In genomic region chr13:99260216-99260615, GRCh38 we compare ENCODE assay signal across 19 cellular contexts. TPM values are rescaled to one million over a fixed set of nuclear protein-coding genes. Genes with fewer than 3 reads are reported as not detected.
DNase-seq lines count a peak whose midpoint lies in the region; ATAC-seq, FAIRE-seq and TF ChIP-seq lines count a peak whose summit lies in the region.
"Had no signal": no experiment of that assay in that cellular context is flagged by ENCODE, and none has a peak within 500 bp of the region (broad histone marks: within the 10 kb centered on the region; RNA-seq: fewer than 3 reads in every experiment).

No MANE protein-coding gene starts in this region.

- no peaks in the 10 kb centered on the region for H3K9me3 ChIP-seq in Karpas-422 (ENCODE audit: low read length)
- H3K9me3 ChIP-seq in astrocyte (ENCODE audit: insufficient read depth, low read depth, low read length), result no peaks in the 10 kb centered on the region
- H3K9me3 ChIP-seq in sigmoid colon, result no peaks in the 10 kb centered on the region

- H3K4me3 ChIP-seq in Karpas-422 (ENCODE audit: low read length) (peak overlapping the region; percentile 32; the same call in 1 of the 2 replicates), astrocyte (ENCODE audit: insufficient read depth, low read depth, low read length) (no peak overlapping the region), sigmoid colon (no peak overlapping the region)
- H3K4me3 ChIP-seq: cardiac muscle cell had no signal

- H3K36me3 Mint-ChIP-seq in activated naive CD4-positive, alpha-beta T cell treated with anti-CD3 and anti-CD28 coated beads, Interleukin-2, amount 50 U/mL, for 24 hours, result peaks cover 8% of the 10 kb centered on the region
- H3K36me3 Mint-ChIP-seq in astrocyte (ENCODE audit: low read depth, unreplicated experiment) (peaks cover 8% of the 10 kb centered on the region), glutamatergic neuron (ENCODE audit: unreplicated experiment) (peaks cover 5% of the 10 kb centered on the region)
- H3K36me3 Mint-ChIP-seq in stimulated activated naive B cell treated with anti-CD40 and anti-IgM and Interleukin-4, amounts not matched to agents 10 μg/mL and 1 μg/mL and 100 μg/mL, for 72 hours, result peaks cover 15 to 34% of the 10 kb centered on the region in 2 donors

- peak overlapping the region; percentile 85 for H3K27ac Mint-ChIP-seq in activated naive CD4-positive, alpha-beta T cell treated with anti-CD3 and anti-CD28 coated beads, Interleukin-2, amount 50 U/mL, for 24 hours
- H3K27ac Mint-ChIP-seq in astrocyte (ENCODE audit: unreplicated experiment) (peak overlapping the region; percentile 13), glutamatergic neuron (ENCODE audit: unreplicated experiment) (no peak overlapping the region)
- peak overlapping the region; percentile 43 for H3K27ac Mint-ChIP-seq in stimulated activated naive B cell treated with anti-CD40 and anti-IgM and Interleukin-4, amounts not matched to agents 10 μg/mL and 1 μg/mL and 100 μg/mL, for 72 hours
- H3K27ac Mint-ChIP-seq: nephron had no signal

- H3K27me3 ChIP-seq in Karpas-422 (ENCODE audit: low read length), result no peaks in the 10 kb centered on the region
- H3K27me3 ChIP-seq in astrocyte (ENCODE audit: insufficient read depth, low read length), result no peaks in the 10 kb centered on the region
- no peaks in the 10 kb centered on the region for H3K27me3 ChIP-seq in sigmoid colon
- H3K27me3 ChIP-seq: cardiac muscle cell had no signal

- H3K4me1 ChIP-seq in Karpas-422 (ENCODE audit: low read length), result peaks cover 90% of the 10 kb centered on the region
- no peaks in the 10 kb centered on the region for H3K4me1 ChIP-seq in astrocyte (ENCODE audit: insufficient read depth, low read length)
- H3K4me1 ChIP-seq in sigmoid colon, result peaks cover 0 to 31% (median 14%) of the 10 kb centered on the region in 4 donors

- peak overlapping the region; percentile 91 for H3K4me2 ChIP-seq in Karpas-422 (ENCODE audit: low read depth, low read length, poor library complexity, severe bottlenecking)
- H3K4me2 ChIP-seq in astrocyte (ENCODE audit: low read length), result no peak overlapping the region

- no peak for TF ChIP-seq EP300 in sigmoid colon (IDR thresholded peaks at IDR 0.05)

- H3K79me2 ChIP-seq in Karpas-422 (ENCODE audit: low read length), result peaks cover 75% of the 10 kb centered on the region
- H3K79me2 ChIP-seq in astrocyte (ENCODE audit: insufficient read depth, low read length), result no peaks in the 10 kb centered on the region

- H3K36me3 ChIP-seq in Karpas-422 (ENCODE audit: insufficient read depth, low read length) (peaks cover 12% of the 10 kb centered on the region; the same call in 1 of the 2 replicates), astrocyte (ENCODE audit: insufficient read depth, low read length) (no peaks in the 10 kb centered on the region), sigmoid colon (no peaks in the 10 kb centered on the region)

- H3K27me3 Mint-ChIP-seq in activated naive CD4-positive, alpha-beta T cell treated with anti-CD3 and anti-CD28 coated beads, Interleukin-2, amount 50 U/mL, for 24 hours, result no peaks in the 10 kb centered on the region
- no peaks in the 10 kb centered on the region for H3K27me3 Mint-ChIP-seq in astrocyte (ENCODE audit: low read depth, unreplicated experiment)
- no peaks in the 10 kb centered on the region for H3K27me3 Mint-ChIP-seq in stimulated activated naive B cell treated with anti-CD40 and anti-IgM and Interleukin-4, amounts not matched to agents 10 μg/mL and 1 μg/mL and 100 μg/mL, for 72 hours
- peaks cover 2% of the 10 kb centered on the region for H3K27me3 Mint-ChIP-seq in glutamatergic neuron (ENCODE audit: unreplicated experiment)

- H3K4me3 Mint-ChIP-seq in activated naive CD4-positive, alpha-beta T cell treated with anti-CD3 and anti-CD28 coated beads, Interleukin-2, amount 50 U/mL, for 24 hours, result peak overlapping the region; percentile 57
- H3K4me3 Mint-ChIP-seq in astrocyte (ENCODE audit: unreplicated experiment), result no peak overlapping the region
- H3K4me3 Mint-ChIP-seq in stimulated activated naive B cell treated with anti-CD40 and anti-IgM and Interleukin-4, amounts not matched to agents 10 μg/mL and 1 μg/mL and 100 μg/mL, for 72 hours, result peak overlapping the region; percentile 30 to 42
- no peak overlapping the region for H3K4me3 Mint-ChIP-seq in glutamatergic neuron (ENCODE audit: unreplicated experiment)
- H3K4me3 Mint-ChIP-seq: nephron had no signal

- H2AFZ ChIP-seq in Karpas-422 (ENCODE audit: low read length), result no peak overlapping the region
- no peak overlapping the region for H2AFZ ChIP-seq in astrocyte (ENCODE audit: low read depth, low read length)

- intact Hi-C loops in sigmoid colon (cut with DNase I), result no loop called here

- H3K27ac ChIP-seq in Karpas-422 (ENCODE audit: low read length) (peak overlapping the region; percentile 98), astrocyte (ENCODE audit: low read depth, low read length) (no peak overlapping the region), sigmoid colon (no peak overlapping the region)
- H3K27ac ChIP-seq: cardiac muscle cell had no signal

- TF ChIP-seq CTCF in astrocyte (IDR thresholded peaks at IDR 0.05; ENCODE audit: insufficient read depth, low read depth, low read length), result no peak
- TF ChIP-seq CTCF in sigmoid colon (IDR thresholded peaks at IDR 0.05), result no peak
- no peak for TF ChIP-seq CTCF in glutamatergic neuron (IDR thresholded peaks at IDR 0.05; ENCODE audit: partially characterized antibody, unreplicated experiment)

- peaks cover 92% of the 10 kb centered on the region for H3K4me1 Mint-ChIP-seq in activated naive CD4-positive, alpha-beta T cell treated with anti-CD3 and anti-CD28 coated beads, Interleukin-2, amount 50 U/mL, for 24 hours
- H3K4me1 Mint-ChIP-seq in astrocyte (ENCODE audit: low read depth, unreplicated experiment), result peaks cover 28% of the 10 kb centered on the region
- peaks cover 48 to 81% of the 10 kb centered on the region in 2 donors for H3K4me1 Mint-ChIP-seq in stimulated activated naive B cell treated with anti-CD40 and anti-IgM and Interleukin-4, amounts not matched to agents 10 μg/mL and 1 μg/mL and 100 μg/mL, for 72 hours
- peaks cover 15% of the 10 kb centered on the region for H3K4me1 Mint-ChIP-seq in glutamatergic neuron (ENCODE audit: low read depth, unreplicated experiment)

- no peak for FAIRE-seq in astrocyte (lab: Jason Lieb, UNC)

- no peaks in the 10 kb centered on the region for H3K9me3 Mint-ChIP-seq in activated naive CD4-positive, alpha-beta T cell treated with anti-CD3 and anti-CD28 coated beads, Interleukin-2, amount 50 U/mL, for 24 hours
- no peaks in the 10 kb centered on the region for H3K9me3 Mint-ChIP-seq in astrocyte (ENCODE audit: unreplicated experiment)
- H3K9me3 Mint-ChIP-seq in stimulated activated naive B cell treated with anti-CD40 and anti-IgM and Interleukin-4, amounts not matched to agents 10 μg/mL and 1 μg/mL and 100 μg/mL, for 72 hours, result peaks cover 0 to 2% of the 10 kb centered on the region in 2 donors
- H3K9me3 Mint-ChIP-seq in glutamatergic neuron (ENCODE audit: unreplicated experiment), result peaks cover 4% of the 10 kb centered on the region
- H3K9me3 Mint-ChIP-seq: nephron had no signal

- no peak for ATAC-seq in stimulated activated naive B cell treated with anti-CD40 and anti-IgM and Interleukin-4, amounts not matched to agents 10 μg/mL and 1 μg/mL and 100 μg/mL, for 72 hours (replicated peaks)

- peak overlapping the region; percentile 51 for H3K9ac ChIP-seq in Karpas-422 (ENCODE audit: low read length)
- H3K9ac ChIP-seq in astrocyte (ENCODE audit: low read length), result no peak overlapping the region

- H4K20me1 ChIP-seq in Karpas-422 (ENCODE audit: insufficient read depth, low read depth, low read length) (peaks cover 10% of the 10 kb centered on the region), astrocyte (ENCODE audit: insufficient read depth, low read length) (peaks cover 2% of the 10 kb centered on the region)

- DNase-seq in activated naive CD4-positive, alpha-beta T cell (lab: John Stamatoyannopoulos, UW), result no peak
- DNase-seq in Karpas-422 (no peak), astrocyte (ENCODE audit: low read depth) (peak; percentile 15), amniotic stem cell (lab: John Stamatoyannopoulos, UW) (no peak), sigmoid colon (no peak), glutamatergic neuron (no peak)
- DNase-seq in stimulated activated naive B cell treated with anti-CD40 and anti-IgM and Interleukin-4, amounts not matched to agents 10 μg/mL and 1 μg/mL and 100 μg/mL, for 72 hours, result no peak
- DNase-seq: activated CD4-positive, alpha-beta T cell treated with anti-CD3 and anti-CD28 coated beads, Interleukin-2, amount 50 U/mL, for 1 hour; DMS153; GOT3; hypothalamus; NCI-H2107; NCI-H774; stimulated activated CD4-positive, alpha-beta T cell treated with anti-CD3 and anti-CD28 coated beads, Interleukin-4, amount 100 ng/mL, for 4 hours had no signal

- 89 to 92% methylated on average over 5 of the region's 5 CpGs for WGBS in sigmoid colon, 2 donors

- no peaks in the 10 kb centered on the region for H3K9me2 ChIP-seq in Karpas-422 (replicated peaks; ENCODE audit: insufficient read depth, low read length)

- TF ChIP-seq POLR2A in sigmoid colon (IDR thresholded peaks at IDR 0.05), result no peak

RNA-seq across cellular contexts. Expression of gene GPR18, which starts 2.0 kb away (rescaled TPM):
- 45.4 and 126 TPM in 2 replicates for total RNA-seq in Karpas-422 (2014; rRNA removed; shearing (Covaris generic); ENCODE audit: low replicate concordance)
- total RNA-seq in astrocyte (0.59 and 1.8 TPM in 2 replicates), sigmoid colon (under 1 TPM in 1 of 4 donors, not detected in 3; 0.83 TPM), glutamatergic neuron (ENCODE audit: unreplicated experiment) (not detected)
- 1 to 10 TPM in 1 of 3 donors, not detected in 2; 7.5 TPM for polyA plus RNA-seq in sigmoid colon
- total RNA-seq: cardiac muscle cell, RPMI7951 had no signal
- polyA plus RNA-seq: urinary bladder had no signal

RNA-seq across cellular contexts. Expression of gene GPR183, which starts 47.0 kb away (rescaled TPM):
- total RNA-seq in Karpas-422 (2014; rRNA removed; shearing (Covaris generic); ENCODE audit: low replicate concordance), result 0.11 TPM in 1 of 2 replicates, not detected in the other
- total RNA-seq in astrocyte, result 4.9 and 5.6 TPM in 2 replicates
- total RNA-seq in sigmoid colon, result 10 to 100 TPM; 30.9 to 36.4 (median 33.2) TPM
- polyA plus RNA-seq in sigmoid colon, result 10 to 100 TPM in 2 of 3 donors, 1 to 10 TPM in 1; 4.8 to 20.2 (median 10.4) TPM
- not detected for total RNA-seq in glutamatergic neuron (ENCODE audit: unreplicated experiment)

RNA-seq across cellular contexts. Expression of gene UBAC2, which starts 59.6 kb away (rescaled TPM):
- total RNA-seq in Karpas-422 (2014; rRNA removed; shearing (Covaris generic); ENCODE audit: low replicate concordance), result 50.6 and 58.3 TPM in 2 replicates
- total RNA-seq in astrocyte, result 61.0 and 64.8 TPM in 2 replicates
- 10 to 100 TPM; 47.4 to 54.6 (median 49.2) TPM for total RNA-seq in sigmoid colon
- 10 to 100 TPM; 31.8 to 73.9 (median 43.0) TPM for polyA plus RNA-seq in sigmoid colon
- 33.3 TPM for total RNA-seq in glutamatergic neuron (ENCODE audit: unreplicated experiment)

Comparison
In these comparisons a context has a peak if more than half of its experiments do, and no peak if none do; other contexts are left out.
1. H3K4me3 Mint-ChIP-seq: peak in activated naive CD4-positive, alpha-beta T cell treated with anti-CD3 and anti-CD28 coated beads, Interleukin-2, amount 50 U/mL, for 24 hours (single experiment) and stimulated activated naive B cell treated with anti-CD40 and anti-IgM and Interleukin-4, amounts not matched to agents 10 μg/mL and 1 μg/mL and 100 μg/mL, for 72 hours (2 of 2); none in astrocyte (single experiment) and glutamatergic neuron (single experiment).
2. RNA of gene GPR18, which starts 2.0 kb away (total RNA-seq): 45.4 to 126 TPM in Karpas-422; 0.59 to 1.8 TPM in astrocyte, 0.83 TPM in sigmoid colon and not detected in glutamatergic neuron (single experiment); every median in the first group is over 10 times any median in the second.